In the genomic region with DNA sequence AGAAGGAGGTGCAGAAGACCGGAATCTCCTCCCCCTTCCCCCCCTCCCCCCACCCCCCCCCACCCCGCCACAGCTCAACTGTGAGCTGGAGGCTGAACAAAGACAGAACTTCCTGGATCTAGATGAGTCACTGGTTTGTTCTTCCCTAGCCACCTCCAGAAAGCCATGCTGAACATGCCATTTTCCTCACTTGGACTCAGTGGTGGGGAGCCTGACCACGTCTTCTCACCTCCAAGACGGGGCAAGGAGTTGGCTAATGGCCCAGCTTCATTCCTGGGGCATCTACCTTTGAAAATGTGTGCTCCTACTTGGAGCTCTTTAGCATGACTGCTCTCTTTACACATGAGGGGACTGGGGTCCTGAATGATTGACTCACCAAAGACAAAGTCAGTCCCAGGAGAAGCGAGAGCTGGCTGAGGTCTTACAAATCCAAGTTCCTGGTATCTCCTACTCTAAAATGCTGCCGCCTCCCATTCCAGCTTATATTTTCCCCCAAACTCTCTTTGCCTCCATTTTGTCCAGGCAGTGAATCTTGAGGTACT, we compare ENCODE assay signal across 1 cellular context.
A peak's percentile ranks its signal among the peaks of the same experiment; 100 is the strongest.
TF ChIP-seq lines count a peak whose summit lies in the region.

No MANE protein-coding gene starts in this region.

TF ChIP-seq in K562, 482 proteins besides CTCF, POLR2A, EP300 and RAD21 (continued from another document and continues in another):
- TF ChIP-seq, protein P1, sequence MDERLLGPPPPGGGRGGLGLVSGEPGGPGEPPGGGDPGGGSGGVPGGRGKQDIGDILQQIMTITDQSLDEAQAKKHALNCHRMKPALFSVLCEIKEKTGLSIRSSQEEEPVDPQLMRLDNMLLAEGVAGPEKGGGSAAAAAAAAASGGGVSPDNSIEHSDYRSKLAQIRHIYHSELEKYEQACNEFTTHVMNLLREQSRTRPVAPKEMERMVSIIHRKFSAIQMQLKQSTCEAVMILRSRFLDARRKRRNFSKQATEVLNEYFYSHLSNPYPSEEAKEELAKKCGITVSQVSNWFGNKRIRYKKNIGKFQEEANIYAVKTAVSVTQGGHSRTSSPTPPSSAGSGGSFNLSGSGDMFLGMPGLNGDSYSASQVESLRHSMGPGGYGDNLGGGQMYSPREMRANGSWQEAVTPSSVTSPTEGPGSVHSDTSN (CRISPR knock-in tag; IDR thresholded peaks at IDR 0.05; ENCODE audit: low read depth), result no peak
- TF ChIP-seq, protein P1 (tag; conservative IDR thresholded peaks at IDR 0.05; ENCODE audit: low read depth), result no peak
- TF ChIP-seq SMARCB1 (IDR thresholded peaks at IDR 0.05; ENCODE audit: insufficient read length, low read depth), result no peak
- TF ChIP-seq NCOA4 (IDR thresholded peaks at IDR 0.05; ENCODE audit: partially characterized antibody), result no peak
- TF ChIP-seq HMG20A (CRISPR knock-in tag; conservative IDR thresholded peaks at IDR 0.05), result no peak
- TF ChIP-seq ZNF384 (IDR thresholded peaks at IDR 0.05; ENCODE audit: low read depth, low read length), result no peak
- TF ChIP-seq PCBP1 (IDR thresholded peaks at IDR 0.05; ENCODE audit: low read depth, low read length, poor library complexity, severe bottlenecking), result no peak
- no peak for TF ChIP-seq RBM34 (IDR thresholded peaks at IDR 0.05; ENCODE audit: borderline replicate concordance, insufficient read depth, low read length)
- peak; percentile 40 for TF ChIP-seq POLR2B (IDR thresholded peaks at IDR 0.05; ENCODE audit: low read depth, partially characterized antibody)
- TF ChIP-seq ZNF583 (CRISPR knock-in tag; IDR thresholded peaks at IDR 0.05), result no peak
- TF ChIP-seq CAMTA2 (CRISPR knock-in tag; conservative IDR thresholded peaks at IDR 0.05), result no peak
- TF ChIP-seq CREM (IDR thresholded peaks at IDR 0.05; ENCODE audit: low read depth), result no peak
- no peak for TF ChIP-seq TAL1 (IDR thresholded peaks at IDR 0.05)
- no peak for TF ChIP-seq ASH1L (IDR thresholded peaks at IDR 0.05; ENCODE audit: borderline replicate concordance, low read depth, partially characterized antibody)
- no peak for TF ChIP-seq SMAD3 (CRISPR knock-in tag; conservative IDR thresholded peaks at IDR 0.05)
- peak; percentile 46 for TF ChIP-seq TBP (optimal IDR thresholded peaks at IDR 0.05; ENCODE audit: low read depth, low read length)
- 0 out of 2 replicates have a peak, but pooled peaks have one; percentile 36 for TF ChIP-seq ZBTB17 (CRISPR knock-in tag; IDR thresholded peaks at IDR 0.05)
- no peak for TF ChIP-seq HNRNPLL (IDR thresholded peaks at IDR 0.05; ENCODE audit: low read depth, low read length, poor library complexity, severe bottlenecking)
- no peak for TF ChIP-seq RFX7 (CRISPR knock-in tag; IDR thresholded peaks at IDR 0.05)
- TF ChIP-seq EHMT2 (IDR thresholded peaks at IDR 0.05), result peak; percentile 67; the same call in 1 of the 2 replicates
- TF ChIP-seq, protein P2, sequence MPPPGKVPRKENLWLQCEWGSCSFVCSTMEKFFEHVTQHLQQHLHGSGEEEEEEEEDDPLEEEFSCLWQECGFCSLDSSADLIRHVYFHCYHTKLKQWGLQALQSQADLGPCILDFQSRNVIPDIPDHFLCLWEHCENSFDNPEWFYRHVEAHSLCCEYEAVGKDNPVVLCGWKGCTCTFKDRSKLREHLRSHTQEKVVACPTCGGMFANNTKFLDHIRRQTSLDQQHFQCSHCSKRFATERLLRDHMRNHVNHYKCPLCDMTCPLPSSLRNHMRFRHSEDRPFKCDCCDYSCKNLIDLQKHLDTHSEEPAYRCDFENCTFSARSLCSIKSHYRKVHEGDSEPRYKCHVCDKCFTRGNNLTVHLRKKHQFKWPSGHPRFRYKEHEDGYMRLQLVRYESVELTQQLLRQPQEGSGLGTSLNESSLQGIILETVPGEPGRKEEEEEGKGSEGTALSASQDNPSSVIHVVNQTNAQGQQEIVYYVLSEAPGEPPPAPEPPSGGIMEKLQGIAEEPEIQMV (tag; conservative IDR thresholded peaks at IDR 0.05; ENCODE audit: low read depth), result 0 out of 2 replicates have a peak, but pooled peaks have one; percentile 7
- TF ChIP-seq, protein P3, sequence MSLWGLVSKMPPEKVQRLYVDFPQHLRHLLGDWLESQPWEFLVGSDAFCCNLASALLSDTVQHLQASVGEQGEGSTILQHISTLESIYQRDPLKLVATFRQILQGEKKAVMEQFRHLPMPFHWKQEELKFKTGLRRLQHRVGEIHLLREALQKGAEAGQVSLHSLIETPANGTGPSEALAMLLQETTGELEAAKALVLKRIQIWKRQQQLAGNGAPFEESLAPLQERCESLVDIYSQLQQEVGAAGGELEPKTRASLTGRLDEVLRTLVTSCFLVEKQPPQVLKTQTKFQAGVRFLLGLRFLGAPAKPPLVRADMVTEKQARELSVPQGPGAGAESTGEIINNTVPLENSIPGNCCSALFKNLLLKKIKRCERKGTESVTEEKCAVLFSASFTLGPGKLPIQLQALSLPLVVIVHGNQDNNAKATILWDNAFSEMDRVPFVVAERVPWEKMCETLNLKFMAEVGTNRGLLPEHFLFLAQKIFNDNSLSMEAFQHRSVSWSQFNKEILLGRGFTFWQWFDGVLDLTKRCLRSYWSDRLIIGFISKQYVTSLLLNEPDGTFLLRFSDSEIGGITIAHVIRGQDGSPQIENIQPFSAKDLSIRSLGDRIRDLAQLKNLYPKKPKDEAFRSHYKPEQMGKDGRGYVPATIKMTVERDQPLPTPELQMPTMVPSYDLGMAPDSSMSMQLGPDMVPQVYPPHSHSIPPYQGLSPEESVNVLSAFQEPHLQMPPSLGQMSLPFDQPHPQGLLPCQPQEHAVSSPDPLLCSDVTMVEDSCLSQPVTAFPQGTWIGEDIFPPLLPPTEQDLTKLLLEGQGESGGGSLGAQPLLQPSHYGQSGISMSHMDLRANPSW (CRISPR knock-in tag; IDR thresholded peaks at IDR 0.05), result no peak
- TF ChIP-seq MTA3 (IDR thresholded peaks at IDR 0.05; ENCODE audit: borderline replicate concordance), result no peak
- no peak for TF ChIP-seq ZNF165 (CRISPR knock-in tag; IDR thresholded peaks at IDR 0.05; ENCODE audit: borderline replicate concordance)
- no peak for TF ChIP-seq PHB (CRISPR knock-in tag; IDR thresholded peaks at IDR 0.05)
- TF ChIP-seq NR1H2 (CRISPR knock-in tag; IDR thresholded peaks at IDR 0.05), result no peak
- TF ChIP-seq, protein P4, sequence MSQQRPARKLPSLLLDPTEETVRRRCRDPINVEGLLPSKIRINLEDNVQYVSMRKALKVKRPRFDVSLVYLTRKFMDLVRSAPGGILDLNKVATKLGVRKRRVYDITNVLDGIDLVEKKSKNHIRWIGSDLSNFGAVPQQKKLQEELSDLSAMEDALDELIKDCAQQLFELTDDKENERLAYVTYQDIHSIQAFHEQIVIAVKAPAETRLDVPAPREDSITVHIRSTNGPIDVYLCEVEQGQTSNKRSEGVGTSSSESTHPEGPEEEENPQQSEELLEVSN (IDR thresholded peaks at IDR 0.05; ENCODE audit: borderline replicate concordance in 1 of 2, extremely low read depth in 1 of 2, insufficient read depth in 1 of 2, insufficient read length in 1 of 2, low read depth in 1 of 2, low read length in 1 of 2, poor library complexity in 1 of 2, severe bottlenecking in 1 of 2), result peak; percentile 17 to 40
- TF ChIP-seq, protein P5, sequence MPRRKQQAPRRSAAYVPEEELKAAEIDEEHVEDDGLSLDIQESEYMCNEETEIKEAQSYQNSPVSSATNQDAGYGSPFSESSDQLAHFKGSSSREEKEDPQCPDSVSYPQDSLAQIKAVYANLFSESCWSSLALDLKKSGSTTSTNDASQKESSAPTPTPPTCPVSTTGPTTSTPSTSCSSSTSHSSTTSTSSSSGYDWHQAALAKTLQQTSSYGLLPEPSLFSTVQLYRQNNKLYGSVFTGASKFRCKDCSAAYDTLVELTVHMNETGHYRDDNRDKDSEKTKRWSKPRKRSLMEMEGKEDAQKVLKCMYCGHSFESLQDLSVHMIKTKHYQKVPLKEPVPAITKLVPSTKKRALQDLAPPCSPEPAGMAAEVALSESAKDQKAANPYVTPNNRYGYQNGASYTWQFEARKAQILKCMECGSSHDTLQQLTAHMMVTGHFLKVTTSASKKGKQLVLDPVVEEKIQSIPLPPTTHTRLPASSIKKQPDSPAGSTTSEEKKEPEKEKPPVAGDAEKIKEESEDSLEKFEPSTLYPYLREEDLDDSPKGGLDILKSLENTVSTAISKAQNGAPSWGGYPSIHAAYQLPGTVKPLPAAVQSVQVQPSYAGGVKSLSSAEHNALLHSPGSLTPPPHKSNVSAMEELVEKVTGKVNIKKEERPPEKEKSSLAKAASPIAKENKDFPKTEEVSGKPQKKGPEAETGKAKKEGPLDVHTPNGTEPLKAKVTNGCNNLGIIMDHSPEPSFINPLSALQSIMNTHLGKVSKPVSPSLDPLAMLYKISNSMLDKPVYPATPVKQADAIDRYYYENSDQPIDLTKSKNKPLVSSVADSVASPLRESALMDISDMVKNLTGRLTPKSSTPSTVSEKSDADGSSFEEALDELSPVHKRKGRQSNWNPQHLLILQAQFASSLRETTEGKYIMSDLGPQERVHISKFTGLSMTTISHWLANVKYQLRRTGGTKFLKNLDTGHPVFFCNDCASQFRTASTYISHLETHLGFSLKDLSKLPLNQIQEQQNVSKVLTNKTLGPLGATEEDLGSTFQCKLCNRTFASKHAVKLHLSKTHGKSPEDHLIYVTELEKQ (CRISPR knock-in tag; IDR thresholded peaks at IDR 0.05), result no peak
- TF ChIP-seq, protein P6, sequence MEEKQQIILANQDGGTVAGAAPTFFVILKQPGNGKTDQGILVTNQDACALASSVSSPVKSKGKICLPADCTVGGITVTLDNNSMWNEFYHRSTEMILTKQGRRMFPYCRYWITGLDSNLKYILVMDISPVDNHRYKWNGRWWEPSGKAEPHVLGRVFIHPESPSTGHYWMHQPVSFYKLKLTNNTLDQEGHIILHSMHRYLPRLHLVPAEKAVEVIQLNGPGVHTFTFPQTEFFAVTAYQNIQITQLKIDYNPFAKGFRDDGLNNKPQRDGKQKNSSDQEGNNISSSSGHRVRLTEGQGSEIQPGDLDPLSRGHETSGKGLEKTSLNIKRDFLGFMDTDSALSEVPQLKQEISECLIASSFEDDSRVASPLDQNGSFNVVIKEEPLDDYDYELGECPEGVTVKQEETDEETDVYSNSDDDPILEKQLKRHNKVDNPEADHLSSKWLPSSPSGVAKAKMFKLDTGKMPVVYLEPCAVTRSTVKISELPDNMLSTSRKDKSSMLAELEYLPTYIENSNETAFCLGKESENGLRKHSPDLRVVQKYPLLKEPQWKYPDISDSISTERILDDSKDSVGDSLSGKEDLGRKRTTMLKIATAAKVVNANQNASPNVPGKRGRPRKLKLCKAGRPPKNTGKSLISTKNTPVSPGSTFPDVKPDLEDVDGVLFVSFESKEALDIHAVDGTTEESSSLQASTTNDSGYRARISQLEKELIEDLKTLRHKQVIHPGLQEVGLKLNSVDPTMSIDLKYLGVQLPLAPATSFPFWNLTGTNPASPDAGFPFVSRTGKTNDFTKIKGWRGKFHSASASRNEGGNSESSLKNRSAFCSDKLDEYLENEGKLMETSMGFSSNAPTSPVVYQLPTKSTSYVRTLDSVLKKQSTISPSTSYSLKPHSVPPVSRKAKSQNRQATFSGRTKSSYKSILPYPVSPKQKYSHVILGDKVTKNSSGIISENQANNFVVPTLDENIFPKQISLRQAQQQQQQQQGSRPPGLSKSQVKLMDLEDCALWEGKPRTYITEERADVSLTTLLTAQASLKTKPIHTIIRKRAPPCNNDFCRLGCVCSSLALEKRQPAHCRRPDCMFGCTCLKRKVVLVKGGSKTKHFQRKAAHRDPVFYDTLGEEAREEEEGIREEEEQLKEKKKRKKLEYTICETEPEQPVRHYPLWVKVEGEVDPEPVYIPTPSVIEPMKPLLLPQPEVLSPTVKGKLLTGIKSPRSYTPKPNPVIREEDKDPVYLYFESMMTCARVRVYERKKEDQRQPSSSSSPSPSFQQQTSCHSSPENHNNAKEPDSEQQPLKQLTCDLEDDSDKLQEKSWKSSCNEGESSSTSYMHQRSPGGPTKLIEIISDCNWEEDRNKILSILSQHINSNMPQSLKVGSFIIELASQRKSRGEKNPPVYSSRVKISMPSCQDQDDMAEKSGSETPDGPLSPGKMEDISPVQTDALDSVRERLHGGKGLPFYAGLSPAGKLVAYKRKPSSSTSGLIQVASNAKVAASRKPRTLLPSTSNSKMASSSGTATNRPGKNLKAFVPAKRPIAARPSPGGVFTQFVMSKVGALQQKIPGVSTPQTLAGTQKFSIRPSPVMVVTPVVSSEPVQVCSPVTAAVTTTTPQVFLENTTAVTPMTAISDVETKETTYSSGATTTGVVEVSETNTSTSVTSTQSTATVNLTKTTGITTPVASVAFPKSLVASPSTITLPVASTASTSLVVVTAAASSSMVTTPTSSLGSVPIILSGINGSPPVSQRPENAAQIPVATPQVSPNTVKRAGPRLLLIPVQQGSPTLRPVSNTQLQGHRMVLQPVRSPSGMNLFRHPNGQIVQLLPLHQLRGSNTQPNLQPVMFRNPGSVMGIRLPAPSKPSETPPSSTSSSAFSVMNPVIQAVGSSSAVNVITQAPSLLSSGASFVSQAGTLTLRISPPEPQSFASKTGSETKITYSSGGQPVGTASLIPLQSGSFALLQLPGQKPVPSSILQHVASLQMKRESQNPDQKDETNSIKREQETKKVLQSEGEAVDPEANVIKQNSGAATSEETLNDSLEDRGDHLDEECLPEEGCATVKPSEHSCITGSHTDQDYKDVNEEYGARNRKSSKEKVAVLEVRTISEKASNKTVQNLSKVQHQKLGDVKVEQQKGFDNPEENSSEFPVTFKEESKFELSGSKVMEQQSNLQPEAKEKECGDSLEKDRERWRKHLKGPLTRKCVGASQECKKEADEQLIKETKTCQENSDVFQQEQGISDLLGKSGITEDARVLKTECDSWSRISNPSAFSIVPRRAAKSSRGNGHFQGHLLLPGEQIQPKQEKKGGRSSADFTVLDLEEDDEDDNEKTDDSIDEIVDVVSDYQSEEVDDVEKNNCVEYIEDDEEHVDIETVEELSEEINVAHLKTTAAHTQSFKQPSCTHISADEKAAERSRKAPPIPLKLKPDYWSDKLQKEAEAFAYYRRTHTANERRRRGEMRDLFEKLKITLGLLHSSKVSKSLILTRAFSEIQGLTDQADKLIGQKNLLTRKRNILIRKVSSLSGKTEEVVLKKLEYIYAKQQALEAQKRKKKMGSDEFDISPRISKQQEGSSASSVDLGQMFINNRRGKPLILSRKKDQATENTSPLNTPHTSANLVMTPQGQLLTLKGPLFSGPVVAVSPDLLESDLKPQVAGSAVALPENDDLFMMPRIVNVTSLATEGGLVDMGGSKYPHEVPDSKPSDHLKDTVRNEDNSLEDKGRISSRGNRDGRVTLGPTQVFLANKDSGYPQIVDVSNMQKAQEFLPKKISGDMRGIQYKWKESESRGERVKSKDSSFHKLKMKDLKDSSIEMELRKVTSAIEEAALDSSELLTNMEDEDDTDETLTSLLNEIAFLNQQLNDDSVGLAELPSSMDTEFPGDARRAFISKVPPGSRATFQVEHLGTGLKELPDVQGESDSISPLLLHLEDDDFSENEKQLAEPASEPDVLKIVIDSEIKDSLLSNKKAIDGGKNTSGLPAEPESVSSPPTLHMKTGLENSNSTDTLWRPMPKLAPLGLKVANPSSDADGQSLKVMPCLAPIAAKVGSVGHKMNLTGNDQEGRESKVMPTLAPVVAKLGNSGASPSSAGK (IDR thresholded peaks at IDR 0.05), result peak; percentile 43
- TF ChIP-seq ARID1B (IDR thresholded peaks at IDR 0.05), result peak; percentile 30; the same call in 1 of the 2 replicates
- TF ChIP-seq U2AF2 (optimal IDR thresholded peaks at IDR 0.05; ENCODE audit: low read depth, low read length), result no peak
- no peak for TF ChIP-seq ELF4 (CRISPR knock-in tag; IDR thresholded peaks at IDR 0.05)
